Comparison of ENCODE assay signal across 7 cellular contexts in the genomic region with DNA sequence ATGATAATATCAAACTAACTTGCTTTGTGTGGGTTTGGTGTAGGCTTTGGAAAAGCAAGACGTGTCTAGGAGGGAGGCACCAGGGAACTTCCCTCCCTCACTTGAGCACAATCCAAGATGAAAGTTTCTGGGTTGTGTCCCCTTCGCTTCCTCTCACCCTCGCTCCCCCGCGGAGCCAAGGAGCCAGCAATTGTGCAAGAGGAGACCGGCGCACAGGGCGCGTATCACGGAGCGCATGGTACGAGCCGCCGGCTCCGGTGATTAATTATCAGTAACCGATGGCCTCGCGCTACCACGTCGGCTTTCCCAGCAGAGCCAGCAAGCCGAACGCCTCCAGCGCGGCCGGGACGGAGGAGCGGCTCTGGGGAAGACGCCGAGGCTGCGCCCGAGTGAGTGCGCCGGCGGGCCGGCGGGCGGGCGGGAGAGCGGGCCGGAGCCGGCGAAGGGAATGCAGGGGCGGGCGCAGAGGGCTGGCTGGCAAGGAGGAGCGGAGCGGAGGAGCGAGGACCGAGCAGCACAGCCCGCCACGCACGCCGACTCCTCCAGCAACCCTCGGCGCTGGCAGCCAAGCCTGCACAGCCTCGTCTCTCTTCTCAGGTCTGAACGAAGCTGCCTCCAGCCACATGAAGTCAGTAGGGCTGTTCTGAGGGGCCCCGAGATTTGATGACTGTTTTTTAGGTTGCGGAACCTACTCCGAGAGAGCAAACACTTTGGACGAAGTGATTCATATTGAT.
DNase-seq lines count a peak whose midpoint lies in the region; ATAC-seq and TF ChIP-seq lines count a peak whose summit lies in the region.

No MANE protein-coding gene starts in this region.

- H2AFZ ChIP-seq in GM23248: peak overlapping the region; percentile 70

- H3K36me3 Mint-ChIP-seq in immature natural killer cell: peaks cover 0 to 3% (median 0%) of the 10 kb centered on the region in 3 donors

- H3K9ac ChIP-seq in GM23248 (peak overlapping the region; percentile 90), skeletal muscle satellite cell (ENCODE audit: low read depth, low read length) (peak overlapping the region; percentile 91)

- H3K4me2 ChIP-seq in GM23248 (ENCODE audit: unreplicated experiment) (peak overlapping the region; percentile 91), skeletal muscle satellite cell (ENCODE audit: low read length) (peak overlapping the region; percentile 85)

- peaks cover 30% of the 10 kb centered on the region for H3F3A ChIP-seq in GM23248 (ENCODE audit: insufficient read depth)

- in situ Hi-C loops in GM23248 (cut with MboI): no loop called here

- H3K4me1 ChIP-seq in GM23248 (ENCODE audit: insufficient read depth) (peaks cover 50% of the 10 kb centered on the region), skeletal muscle satellite cell (ENCODE audit: control insufficient read depth, insufficient read depth, low read length) (peaks cover 43% of the 10 kb centered on the region)

- peak overlapping the region; percentile 89 for H3K27ac ChIP-seq in GM23248

- H3K9me3 ChIP-seq in GM23248 (ENCODE audit: low read depth) (no peaks in the 10 kb centered on the region), skeletal muscle satellite cell (replicated peaks; ENCODE audit: low read length) (no peaks in the 10 kb centered on the region)

- H3K36me3 ChIP-seq in GM23248 (ENCODE audit: low read depth) (no peaks in the 10 kb centered on the region), skeletal muscle satellite cell (ENCODE audit: insufficient read depth, low read length) (no peaks in the 10 kb centered on the region)

- H3K27ac Mint-ChIP-seq in immature natural killer cell: peak overlapping the region in 1 of 6 donors; percentile 28

- no peaks in the 10 kb centered on the region for H3K9me2 ChIP-seq in GM23248 (ENCODE audit: insufficient read depth)

- H3K4me3 Mint-ChIP-seq in immature natural killer cell: peak overlapping the region; percentile 64 to 85 (median 81)

- WGBS in GM23248 (ENCODE audit: low coverage in 1 of 2, low lambda C conversion rate in 2 of 2, missing lambda C conversion rate in 2 of 2), 2 experiments: 0 to 2% methylated on average over 37 to 60 of the region's 60 CpGs

- no peak for ATAC-seq in HG03520 (IDR thresholded peaks at IDR 0.05; ENCODE audit: unreplicated experiment)
- ATAC-seq in GM18519 (IDR thresholded peaks at IDR 0.05; ENCODE audit: low FRiP score, unreplicated experiment): no peak

- DNase-seq in GM23248 (peak; percentile 93), NCI-H2227 (lab: John Stamatoyannopoulos, UW; ENCODE audit: unreplicated experiment) (peak; percentile 74), cardiac fibroblast (ENCODE audit: low read depth in 2 of 2) (peak; percentile 94), immature natural killer cell (peak in 1 of 3 donors; percentile 10)

- no peaks in the 10 kb centered on the region for H4K20me1 ChIP-seq in GM23248 (ENCODE audit: insufficient read depth)

- peaks cover 20 to 26% of the 10 kb centered on the region in 2 donors for H3K4me1 Mint-ChIP-seq in immature natural killer cell

- H3K27me3 ChIP-seq in GM23248 (replicated peaks; ENCODE audit: insufficient read depth): no peaks in the 10 kb centered on the region
- no peaks in the 10 kb centered on the region for H3K27me3 ChIP-seq in skeletal muscle satellite cell (ENCODE audit: control insufficient read depth, insufficient read depth, low read length)

- H3K4me3 ChIP-seq in GM23248 (peak overlapping the region; percentile 82), cardiac fibroblast (replicated peaks in 1 of 2; ENCODE audit: low read depth in 2 of 2, low read length in 2 of 2) (peak overlapping the region; percentile 60 to 75), skeletal muscle satellite cell (ENCODE audit: low read length) (peak overlapping the region; percentile 82)

- peaks cover 86% of the 10 kb centered on the region for H3K79me2 ChIP-seq in GM23248 (ENCODE audit: insufficient read depth)

- TF ChIP-seq CTCF in cardiac fibroblast (IDR thresholded peaks at IDR 0.05; ENCODE audit: low read depth, low read length): no peak

- H3K27me3 Mint-ChIP-seq in immature natural killer cell (ENCODE audit: low read depth in 3 of 3): peaks cover 6 to 9% (median 9%) of the 10 kb centered on the region in 3 donors

- peaks cover 0 to 1% (median 0%) of the 10 kb centered on the region in 6 donors for H3K9me3 Mint-ChIP-seq in immature natural killer cell
